In genomic region chr9:137300607-137301085, GRCh38 we compare ENCODE assay signal across 6 cellular contexts. TPM values are rescaled to one million over a fixed set of nuclear protein-coding genes. Genes with fewer than 3 reads are reported as not detected.
A peak's percentile ranks its signal among the peaks of the same experiment; 100 is the strongest.
DNase-seq lines count a peak whose midpoint lies in the region; ATAC-seq, FAIRE-seq and TF ChIP-seq lines count a peak whose summit lies in the region.

No MANE protein-coding gene starts in this region.

- no peaks in the 10 kb centered on the region for H3K36me3 ChIP-seq in CD4-positive, alpha-beta memory T cell (ENCODE audit: insufficient read depth, low read length)
- H3K36me3 ChIP-seq in RWPE2 (ENCODE audit: low read depth), result no peaks in the 10 kb centered on the region
- H3K36me3 ChIP-seq in keratinocyte (ENCODE audit: control insufficient read depth in 2 of 2, extremely low read depth in 1 of 2, insufficient read depth in 2 of 2, low read length in 2 of 2), result no peaks in the 10 kb centered on the region

- dilution Hi-C loops in keratinocyte (cut with MboI; ENCODE audit: extremely low pct_ligation_motif_present, low sequenced_read_pairs), result no loop called here

- peak overlapping the region; percentile 68 to 89 (median 82) for H3K4me3 Mint-ChIP-seq in CD4-positive, alpha-beta memory T cell

- FAIRE-seq in keratinocyte (lab: Jason Lieb, UNC), result no peak

- H3K4me1 ChIP-seq in CD4-positive, alpha-beta memory T cell (ENCODE audit: insufficient read depth, low read length), result peaks cover 24% of the 10 kb centered on the region
- peaks cover 14% of the 10 kb centered on the region for H3K4me1 ChIP-seq in RWPE2 (ENCODE audit: insufficient read depth, poor library complexity, severe bottlenecking)
- peaks cover 22% of the 10 kb centered on the region for H3K4me1 ChIP-seq in keratinocyte (ENCODE audit: control insufficient read depth, extremely low read depth, insufficient read depth, low read length)

- H3K9me3 ChIP-seq in CD4-positive, alpha-beta memory T cell (ENCODE audit: control insufficient read depth in 1 of 2, low read length in 2 of 2), result no peaks in the 10 kb centered on the region
- no peaks in the 10 kb centered on the region for H3K9me3 ChIP-seq in RWPE2 (ENCODE audit: severe bottlenecking)
- H3K9me3 ChIP-seq in keratinocyte (ENCODE audit: control insufficient read depth, low read depth, low read length), result no peaks in the 10 kb centered on the region

- no peaks in the 10 kb centered on the region for H3K9me1 ChIP-seq in keratinocyte (ENCODE audit: control insufficient read depth, extremely low read depth, insufficient read depth, low read length)

- no peaks in the 10 kb centered on the region for H3K36me3 Mint-ChIP-seq in CD4-positive, alpha-beta memory T cell

- intact Hi-C loops in CD4-positive, alpha-beta memory T cell (cut with micrococcal nuclease), result loop anchor here (1.0 to 10.0 kb wide), 2 partner anchors 59 to 234 kb away; partner anchors contain the start of gene TUBB4B

- peaks cover 26% of the 10 kb centered on the region for H3K27me3 ChIP-seq in CD4-positive, alpha-beta memory T cell (ENCODE audit: insufficient read depth, low read length)
- H3K27me3 ChIP-seq in RWPE2 (ENCODE audit: insufficient read depth, poor library complexity, severe bottlenecking), result peaks cover 4% of the 10 kb centered on the region
- H3K27me3 ChIP-seq in keratinocyte (ENCODE audit: control insufficient read depth, extremely low read depth, insufficient read depth, low read length), result peaks cover 14% of the 10 kb centered on the region

- CTCF ChIA-PET in CD4-positive, alpha-beta memory T cell (lab: Charles Lee; ENCODE audit: partially characterized antibody), result no interaction called here

- no peak for ATAC-seq in RWPE2 (ENCODE audit: low read depth)
- ATAC-seq in GM18909 (IDR thresholded peaks at IDR 0.05; ENCODE audit: poor library complexity, unreplicated experiment), result no peak

- H3K27ac ChIP-seq in CD4-positive, alpha-beta memory T cell (ENCODE audit: low read depth, low read length), result no peak overlapping the region
- H3K27ac ChIP-seq in RWPE2 (ENCODE audit: poor library complexity, severe bottlenecking) (no peak overlapping the region), keratinocyte (ENCODE audit: control insufficient read depth, insufficient read depth, low read length) (no peak overlapping the region)

- peak overlapping the region in 1 of 7 donors; percentile 66 for H3K27ac Mint-ChIP-seq in CD4-positive, alpha-beta memory T cell

- H3K4me1 Mint-ChIP-seq in CD4-positive, alpha-beta memory T cell, result peaks cover 6 to 23% (median 13%) of the 10 kb centered on the region in 4 donors

- TF ChIP-seq CTCF in RWPE2 (IDR thresholded peaks at IDR 0.05; ENCODE audit: poor library complexity, severe bottlenecking) (no peak), keratinocyte (optimal IDR thresholded peaks at IDR 0.05 in 1 of 3, IDR thresholded peaks at IDR 0.05 in 1 of 3, conservative IDR thresholded peaks at IDR 0.05 in 1 of 3; ENCODE audit: extremely low read depth in 1 of 3, insufficient read depth in 2 of 3, low read length in 3 of 3) (no peak)

- DNase-seq in CD4-positive, alpha-beta memory T cell, result no peak
- no peak for DNase-seq in RWPE2 (ENCODE audit: low spot score)
- no peak for DNase-seq in keratinocyte (ENCODE audit: low read depth, low spot score)
- DNase-seq in stimulated activated naive CD4-positive, alpha-beta T cell (lab: John Stamatoyannopoulos, UW), result no peak
- DNase-seq in NCI-H1105 treated with DMSO at 0.1 percent for 48 hours (lab: John Stamatoyannopoulos, UW), result no peak

- no peaks in the 10 kb centered on the region for H4K20me1 ChIP-seq in keratinocyte (ENCODE audit: control insufficient read depth, extremely low read depth, insufficient read depth, low read length)

- POLR2A ChIA-PET in CD4-positive, alpha-beta memory T cell (lab: Charles Lee; ENCODE audit: partially characterized antibody), result interaction anchor here (1.6 kb wide), 1 partner anchor 48 kb away, joined by 3 read pairs; no protein-coding TSS in a partner anchor

- peak overlapping the region; percentile 41 for H3K9ac ChIP-seq in keratinocyte (ENCODE audit: control insufficient read depth, extremely low read depth, insufficient read depth, low read length)

- no peaks in the 10 kb centered on the region for H3K79me2 ChIP-seq in keratinocyte (ENCODE audit: control insufficient read depth, insufficient read depth, low read length)

- peaks cover 10 to 15% of the 10 kb centered on the region in 2 donors for H3K27me3 Mint-ChIP-seq in CD4-positive, alpha-beta memory T cell

- H3K4me3 ChIP-seq in CD4-positive, alpha-beta memory T cell (ENCODE audit: low read length in 2 of 2), result peak overlapping the region in 1 of 2 donors; percentile 38
- H3K4me3 ChIP-seq in RWPE2 (ENCODE audit: severe bottlenecking), result peak overlapping the region; percentile 44
- peak overlapping the region; percentile 21 to 70 (median 59) for H3K4me3 ChIP-seq in keratinocyte (ENCODE audit: control insufficient read depth in 2 of 3, extremely low read depth in 1 of 3, insufficient read depth in 2 of 3, low read depth in 1 of 3, low read length in 3 of 3)

- H2AFZ ChIP-seq in keratinocyte (ENCODE audit: control insufficient read depth, low read length), result no peak overlapping the region

- H3K9me3 Mint-ChIP-seq in CD4-positive, alpha-beta memory T cell, result no peaks in the 10 kb centered on the region

- peak overlapping the region; percentile 76 for H3K4me2 ChIP-seq in keratinocyte (ENCODE audit: control insufficient read depth, extremely low read depth, insufficient read depth, low read depth, low read length)

RNA-seq across cellular contexts. Expression of gene NRARP, which starts 1.4 kb away (rescaled TPM):
- under 1 TPM; 0.25 to 0.29 TPM for total RNA-seq in CD4-positive, alpha-beta memory T cell
- not detected for polyA plus RNA-seq in CD4-positive, alpha-beta memory T cell
- 0.43 to 2.4 TPM (median 2.2 TPM) in 3 replicates for polyA plus RNA-seq in keratinocyte
- polyA plus RNA-seq in keratinocyte (2011; ENCODE audit: low read depth), result 1.5 TPM
- 0.95 and 2.5 TPM in 2 replicates for polyA plus RNA-seq in keratinocyte (2011; cell fraction: cytosol; rRNA removed)
- polyA plus RNA-seq in keratinocyte (2011; cell fraction: nucleus; rRNA removed), result 11.2 and 13.2 TPM in 2 replicates
- 0.61 and 10.6 TPM in 2 replicates for polyA plus RNA-seq in keratinocyte (2012; ENCODE audit: low replicate concordance)
- 0.73 to 0.83 TPM in 2 of 3 replicates, not detected in the other for polyA minus RNA-seq in keratinocyte
- polyA minus RNA-seq in keratinocyte (2011; cell fraction: cytosol; rRNA and poly(A)+ RNA removed), result 2.9 TPM
- 10.5 and 14.6 TPM in 2 replicates for polyA minus RNA-seq in keratinocyte (2011; cell fraction: nucleus; rRNA and poly(A)+ RNA removed)

RNA-seq across cellular contexts. Expression of gene TOR4A, which starts 23.1 kb away (rescaled TPM):
- total RNA-seq in CD4-positive, alpha-beta memory T cell, result 1 to 10 TPM; 2.1 TPM
- under 1 TPM; 0.46 to 0.78 TPM for polyA plus RNA-seq in CD4-positive, alpha-beta memory T cell
- 5.8 to 9.8 TPM (median 7.8 TPM) in 3 replicates for polyA plus RNA-seq in keratinocyte
- polyA plus RNA-seq in keratinocyte (2011; ENCODE audit: low read depth), result 1.6 TPM
- 3.7 and 9.2 TPM in 2 replicates for polyA plus RNA-seq in keratinocyte (2011; cell fraction: cytosol; rRNA removed)
- polyA plus RNA-seq in keratinocyte (2011; cell fraction: nucleus; rRNA removed), result 10.6 and 18.7 TPM in 2 replicates
- 7.0 and 11.9 TPM in 2 replicates for polyA plus RNA-seq in keratinocyte (2012; ENCODE audit: low replicate concordance)
- 5.8 to 11.4 TPM (median 7.4 TPM) in 3 replicates for polyA minus RNA-seq in keratinocyte
- 36.6 TPM for polyA minus RNA-seq in keratinocyte (2011; cell fraction: cytosol; rRNA and poly(A)+ RNA removed)
- 25.4 and 32.9 TPM in 2 replicates for polyA minus RNA-seq in keratinocyte (2011; cell fraction: nucleus; rRNA and poly(A)+ RNA removed)

RNA-seq across cellular contexts. Expression of gene NELFB, which starts 45.5 kb away (rescaled TPM):
- total RNA-seq in CD4-positive, alpha-beta memory T cell, result 10 to 100 TPM; 44.3 to 44.9 TPM
- 10 to 100 TPM; 28.3 to 28.7 TPM for polyA plus RNA-seq in CD4-positive, alpha-beta memory T cell
- 25.1 to 40.2 TPM (median 35.0 TPM) in 3 replicates for polyA plus RNA-seq in keratinocyte
- polyA plus RNA-seq in keratinocyte (2011; ENCODE audit: low read depth), result 11.6 TPM
- 29.8 and 55.0 TPM in 2 replicates for polyA plus RNA-seq in keratinocyte (2011; cell fraction: cytosol; rRNA removed)
- 36.6 and 50.0 TPM in 2 replicates for polyA plus RNA-seq in keratinocyte (2011; cell fraction: nucleus; rRNA removed)
- polyA plus RNA-seq in keratinocyte (2012; ENCODE audit: low replicate concordance), result 40.6 and 53.2 TPM in 2 replicates
- 35.7 to 44.2 TPM (median 43.6 TPM) in 3 replicates for polyA minus RNA-seq in keratinocyte
- polyA minus RNA-seq in keratinocyte (2011; cell fraction: cytosol; rRNA and poly(A)+ RNA removed), result 75.4 TPM
- polyA minus RNA-seq in keratinocyte (2011; cell fraction: nucleus; rRNA and poly(A)+ RNA removed), result 33.1 and 37.6 TPM in 2 replicates

RNA-seq across cellular contexts. Expression of gene STPG3, which starts 49.6 kb away (rescaled TPM):
- not detected for total RNA-seq in CD4-positive, alpha-beta memory T cell
- not detected for polyA plus RNA-seq in CD4-positive, alpha-beta memory T cell
- polyA plus RNA-seq in keratinocyte, result not detected in 3 replicates
- not detected for polyA plus RNA-seq in keratinocyte (2011; ENCODE audit: low read depth)
- not detected in 2 replicates for polyA plus RNA-seq in keratinocyte (2011; cell fraction: cytosol; rRNA removed)
- polyA plus RNA-seq in keratinocyte (2011; cell fraction: nucleus; rRNA removed), result not detected in 2 replicates
- polyA plus RNA-seq in keratinocyte (2012; ENCODE audit: low replicate concordance), result not detected in 2 replicates
- polyA minus RNA-seq in keratinocyte, result not detected in 3 replicates
- polyA minus RNA-seq in keratinocyte (2011; cell fraction: cytosol; rRNA and poly(A)+ RNA removed), result not detected
- not detected in 2 replicates for polyA minus RNA-seq in keratinocyte (2011; cell fraction: nucleus; rRNA and poly(A)+ RNA removed)

RNA-seq across cellular contexts. Expression of gene TUBB4B, which starts 59.6 kb away (rescaled TPM):
- total RNA-seq in CD4-positive, alpha-beta memory T cell, result 100 to 1,000 TPM in 1 of 2 experiments, 10 to 100 TPM in 1; 99.8 to 103 TPM
- 10 to 100 TPM; 53.1 to 64.1 TPM for polyA plus RNA-seq in CD4-positive, alpha-beta memory T cell
- polyA plus RNA-seq in keratinocyte, result 390 to 693 TPM (median 440 TPM) in 3 replicates
- polyA plus RNA-seq in keratinocyte (2011; ENCODE audit: low read depth), result 64.2 TPM
- 328 and 496 TPM in 2 replicates for polyA plus RNA-seq in keratinocyte (2011; cell fraction: cytosol; rRNA removed)
- polyA plus RNA-seq in keratinocyte (2011; cell fraction: nucleus; rRNA removed), result 336 and 469 TPM in 2 replicates
- polyA plus RNA-seq in keratinocyte (2012; ENCODE audit: low replicate concordance), result 276 and 744 TPM in 2 replicates
- 387 to 836 TPM (median 396 TPM) in 3 replicates for polyA minus RNA-seq in keratinocyte
- 512 TPM for polyA minus RNA-seq in keratinocyte (2011; cell fraction: cytosol; rRNA and poly(A)+ RNA removed)
- polyA minus RNA-seq in keratinocyte (2011; cell fraction: nucleus; rRNA and poly(A)+ RNA removed), result 252 and 259 TPM in 2 replicates
